Comparison of ENCODE assay signal across 9 cellular contexts in genomic region chr12:116455540-116456306, GRCh38.
DNase-seq lines count a peak whose midpoint lies in the region; ATAC-seq and TF ChIP-seq lines count a peak whose summit lies in the region.
"Had no signal": no experiment of that assay in that cellular context is flagged by ENCODE, and none has a peak within 500 bp of the region (broad histone marks: within the 10 kb centered on the region; RNA-seq: fewer than 3 reads in every experiment).

No MANE protein-coding gene starts in this region.

- WGBS in mesodermal cell (ENCODE audit: insufficient coverage in 2 of 2), 2 experiments: 71 to 88% methylated on average over 9 to 11 of the region's 15 CpGs

- no peak for TF ChIP-seq RAD21 in Ishikawa (IDR thresholded peaks at IDR 0.05; ENCODE audit: low read depth)

- H3K4me1 ChIP-seq in mesodermal cell (ENCODE audit: control insufficient read depth, insufficient read depth, low read length, poor library complexity, severe bottlenecking) (peaks cover 22% of the 10 kb centered on the region), vagina (peaks cover 38% of the 10 kb centered on the region)

- H3K4me3 ChIP-seq in AG04449 (ENCODE audit: low read depth, low read length): peak overlapping the region; percentile 23
- no peak overlapping the region for H3K4me3 ChIP-seq in mesodermal cell (ENCODE audit: extremely low read depth, insufficient read depth, low read length, poor library complexity, severe bottlenecking)
- H3K4me3 ChIP-seq in vagina: peak overlapping the region in 1 of 2 donors; percentile 8

- no peak for TF ChIP-seq EP300 in Ishikawa (IDR thresholded peaks at IDR 0.05; ENCODE audit: borderline replicate concordance)

- intact Hi-C loops in vagina (cut with DNase I): no loop called here

- H3K36me3 Mint-ChIP-seq in WTC11: no peaks in the 10 kb centered on the region

- H3K27me3 ChIP-seq in vagina: no peaks in the 10 kb centered on the region

- no peaks in the 10 kb centered on the region for H3K36me3 ChIP-seq in mesodermal cell (ENCODE audit: control insufficient read depth, insufficient read depth, low read length)
- no peaks in the 10 kb centered on the region for H3K36me3 ChIP-seq in vagina

- H3K4me3 Mint-ChIP-seq in WTC11: no peak overlapping the region
- H3K4me3 Mint-ChIP-seq: stimulated activated naive CD8-positive, alpha-beta T cell treated with anti-CD3 and anti-CD28 coated beads, Interleukin-15, Interleukin-2, amounts not matched to agents 100 ng/mL and 50 ng/mL, for 24 hours had no signal

- no peak overlapping the region; the same call in 1 of the 2 replicates for H3K27ac Mint-ChIP-seq in WTC11
- H3K27ac Mint-ChIP-seq: stimulated activated naive CD8-positive, alpha-beta T cell treated with anti-CD3 and anti-CD28 coated beads, Interleukin-15, Interleukin-2, amounts not matched to agents 100 ng/mL and 50 ng/mL, for 24 hours had no signal

- peak overlapping the region; percentile 96 for H3K27ac ChIP-seq in mesodermal cell (ENCODE audit: low read depth, low read length, severe bottlenecking)
- peak overlapping the region; percentile 79 for H3K27ac ChIP-seq in vagina

- POLR2A ChIA-PET in AG04449 (lab: Yijun Ruan, JAX) (interaction anchor here (0.7 to 2.1 kb wide), 4 partner anchors 11 to 74 kb away, joined by 4 to 10 read pairs (median 4); no protein-coding TSS in a partner anchor), WTC11 (lab: Charles Lee) (interaction anchor here (0.5 kb wide), 1 partner anchor 26 kb away, joined by 4 read pairs; no protein-coding TSS in a partner anchor)

- no peak for TF ChIP-seq POLR2A in vagina (IDR thresholded peaks at IDR 0.05)

- CTCF ChIA-PET in AG04449 (lab: Yijun Ruan, JAX): interaction anchor here (1.1 to 1.2 kb wide), 2 partner anchors 10 to 179 kb away, joined by 3 read pairs; no protein-coding TSS in a partner anchor
- CTCF ChIA-PET in WTC11 (lab: Charles Lee): no interaction called here

- H3K9me3 ChIP-seq in mesodermal cell (ENCODE audit: control insufficient read depth, low read length) (no peaks in the 10 kb centered on the region), vagina (no peaks in the 10 kb centered on the region)

- TF ChIP-seq CTCF in AG04449 (IDR thresholded peaks at IDR 0.05; ENCODE audit: insufficient read depth, low read length, missing control alignments) (no peak), vagina (IDR thresholded peaks at IDR 0.05) (no peak), WTC11 (IDR thresholded peaks at IDR 0.05) (no peak)

- DNase-seq in AG04449 (ENCODE audit: low read depth, low spot score): peak; percentile 73
- DNase-seq in dermis blood vessel endothelial cell: peak; percentile 99
- peak in 1 of 2 donors; percentile 97 for DNase-seq in vagina (ENCODE audit: extremely low spot score in 2 of 2)
- no peak for DNase-seq in DMS114 treated with DMSO at 0.1 percent for 48 hours (lab: John Stamatoyannopoulos, UW; ENCODE audit: unreplicated experiment)
- DNase-seq in MV-4-11 (lab: John Stamatoyannopoulos, UW): no peak
- no peak for DNase-seq in WTC11 (ENCODE audit: low spot score)

- peaks cover 22% of the 10 kb centered on the region for H3K4me1 Mint-ChIP-seq in WTC11

- no peaks in the 10 kb centered on the region; the same call in 1 of the 2 replicates for H3K27me3 Mint-ChIP-seq in WTC11 (ENCODE audit: low read depth)

- no peaks in the 10 kb centered on the region for H3K9me3 Mint-ChIP-seq in WTC11
- H3K9me3 Mint-ChIP-seq: stimulated activated naive CD8-positive, alpha-beta T cell treated with anti-CD3 and anti-CD28 coated beads, Interleukin-15, Interleukin-2, amounts not matched to agents 100 ng/mL and 50 ng/mL, for 24 hours had no signal

- ATAC-seq in WTC11: no peak; the same call in 1 of the 2 replicates

TF ChIP-seq in Ishikawa, 13 proteins besides CTCF, POLR2A, EP300 and RAD21 (continues in another document):
- TF ChIP-seq NFIC (IDR thresholded peaks at IDR 0.05) (0 out of 2 replicates have a peak, but pooled peaks have one; percentile 40), REST (IDR thresholded peaks at IDR 0.05; ENCODE audit: low read depth) (no peak), CREB1 (IDR thresholded peaks at IDR 0.05; ENCODE audit: low read depth) (peak; percentile 49; the same call in 1 of the 2 replicates), TAF1 (IDR thresholded peaks at IDR 0.05; ENCODE audit: low read depth) (no peak), CEBPB (IDR thresholded peaks at IDR 0.05) (no peak), TCF12 (IDR thresholded peaks at IDR 0.05; ENCODE audit: low read depth) (no peak), USF1 (IDR thresholded peaks at IDR 0.05) (no peak), ZBTB7A (IDR thresholded peaks at IDR 0.05; ENCODE audit: low read depth) (no peak), FOXM1 (IDR thresholded peaks at IDR 0.05; ENCODE audit: borderline replicate concordance, low read depth) (no peak), TEAD4 (IDR thresholded peaks at IDR 0.05) (peak; percentile 63; the same call in 1 of the 2 replicates)

TF ChIP-seq in WTC11, 78 proteins besides CTCF, POLR2A, EP300 and RAD21:
- TF ChIP-seq ZNF232 (CRISPR knock-in tag; IDR thresholded peaks at IDR 0.05) (no peak), TEAD1 (CRISPR knock-in tag; IDR thresholded peaks at IDR 0.05) (no peak), ATF2 (CRISPR knock-in tag; IDR thresholded peaks at IDR 0.05; ENCODE audit: borderline replicate concordance, low read depth) (no peak), NFATC4 (CRISPR knock-in tag; IDR thresholded peaks at IDR 0.05) (no peak), HMGXB4 (CRISPR knock-in tag; IDR thresholded peaks at IDR 0.05) (no peak), SMAD4 (CRISPR knock-in tag; IDR thresholded peaks at IDR 0.05) (no peak), JUN (CRISPR knock-in tag; IDR thresholded peaks at IDR 0.05) (no peak), ZNF423 (CRISPR knock-in tag; IDR thresholded peaks at IDR 0.05) (no peak), SMAD3 (CRISPR knock-in tag; IDR thresholded peaks at IDR 0.05; ENCODE audit: borderline replicate concordance) (no peak), STAT6 (CRISPR knock-in tag; conservative IDR thresholded peaks at IDR 0.05; ENCODE audit: low read depth) (no peak), ERG (CRISPR knock-in tag; IDR thresholded peaks at IDR 0.05) (no peak)

Comparison
In these comparisons a context has a peak if more than half of its experiments do, and no peak if none do; other contexts are left out.
1. DNase-seq: peak in AG04449 (single experiment) and dermis blood vessel endothelial cell (single experiment); none in DMS114 treated with DMSO at 0.1 percent for 48 hours (single experiment), MV-4-11 (single experiment) and WTC11 (single experiment).